In the genomic region with DNA sequence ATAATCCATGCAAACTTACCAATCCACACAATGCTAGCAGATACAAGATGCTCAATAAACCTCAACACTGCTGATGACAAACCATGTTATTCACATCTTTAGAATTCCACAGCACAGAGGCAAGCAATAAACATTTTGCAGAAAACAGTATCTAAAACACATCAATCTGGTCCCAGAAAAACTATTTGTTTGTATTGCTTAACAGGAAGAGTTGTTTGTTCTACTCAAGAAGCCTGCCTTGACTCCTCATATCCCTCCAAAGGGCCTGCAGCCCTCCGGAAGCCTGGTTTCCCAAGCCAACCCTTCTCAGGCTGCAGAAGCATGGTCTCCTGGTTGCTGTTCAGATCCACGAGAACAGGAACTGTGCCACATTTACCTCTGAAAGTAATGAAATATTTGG, we compare ENCODE assay signal across 17 cellular contexts.
DNase-seq lines count a peak whose midpoint lies in the region; ATAC-seq, FAIRE-seq and TF ChIP-seq lines count a peak whose summit lies in the region.
"Had no signal": no experiment of that assay in that cellular context is flagged by ENCODE, and none has a peak within 500 bp of the region (broad histone marks: within the 10 kb centered on the region; RNA-seq: fewer than 3 reads in every experiment).

No MANE protein-coding gene starts in this region.

- H3K4me3 ChIP-seq in HEK293 (ENCODE audit: low read depth, low read length) (no peak overlapping the region), HepG2 (replicated peaks in 1 of 3; ENCODE audit: insufficient read depth in 1 of 3, low read depth in 2 of 3, low read length in 3 of 3) (no peak overlapping the region)
- H3K4me3 ChIP-seq: K562, Peyer's patch, SJSA1 had no signal

- no peak for TF ChIP-seq EP300 in HepG2 (IDR thresholded peaks at IDR 0.05; ENCODE audit: low read depth in 2 of 2, low read length in 2 of 2)
- no peak for TF ChIP-seq EP300 in HepG2 (CRISPR knock-in tag; IDR thresholded peaks at IDR 0.05; ENCODE audit: borderline replicate concordance)

- H3K27ac ChIP-seq in HEK293 (ENCODE audit: extremely low read depth, low read depth, low read length) (no peak overlapping the region), HepG2 (ENCODE audit: extremely low read length, insufficient read depth, low read length) (no peak overlapping the region)
- H3K27ac ChIP-seq: C4-2B, Peyer's patch, SJSA1 had no signal

- no peak for TF ChIP-seq POLR2A in HepG2 (IDR thresholded peaks at IDR 0.05; ENCODE audit: insufficient read depth in 1 of 2, low read depth in 2 of 2, low read length in 2 of 2)

- peaks cover 29% of the 10 kb centered on the region for H3K36me3 Mint-ChIP-seq in activated T-helper 2 cell treated with anti-CD3 and anti-CD28 coated beads, Interferon-gamma antibody, Interleukin-2, Interleukin-4, amounts not matched to agents 10 μg/mL and 5 μg/mL and 100 μg/mL, durations not matched to agents 14 hours and 24 hours and 36 hours (ENCODE audit: low read depth)
- H3K36me3 Mint-ChIP-seq in glutamatergic neuron (ENCODE audit: unreplicated experiment) (no peaks in the 10 kb centered on the region), progenitor cell of endocrine pancreas (ENCODE audit: insufficient read depth) (peaks cover 3% of the 10 kb centered on the region), CD14-positive monocyte (no peaks in the 10 kb centered on the region)

- H3K4me2 ChIP-seq in HepG2 (ENCODE audit: low read depth, low read length) = no peak overlapping the region

- no peaks in the 10 kb centered on the region; a peak in 1 of 5 replicates for H3K27me3 ChIP-seq in HepG2 (ENCODE audit: control insufficient read depth in 1 of 2, insufficient read depth in 2 of 2, low read length in 2 of 2)
- H3K27me3 ChIP-seq: Peyer's patch, SJSA1 had no signal

- CTCF ChIA-PET in HEK293 (lab: Yijun Ruan, JAX) (interaction anchor here (1.6 kb wide), 1 partner anchor 48 kb away, joined by 7 read pairs; no protein-coding TSS in a partner anchor), HepG2 (lab: Yijun Ruan, JAX; ENCODE audit: low intra/inter-chr PET ratio, low total read pairs) (no interaction called here)

- peak overlapping the region; percentile 65 for H3K27ac Mint-ChIP-seq in activated T-helper 2 cell treated with anti-CD3 and anti-CD28 coated beads, Interferon-gamma antibody, Interleukin-2, Interleukin-4, amounts not matched to agents 10 μg/mL and 5 μg/mL and 100 μg/mL, durations not matched to agents 14 hours and 24 hours and 36 hours
- H3K27ac Mint-ChIP-seq in glutamatergic neuron (ENCODE audit: unreplicated experiment) (peak overlapping the region; percentile 23), progenitor cell of endocrine pancreas (peak overlapping the region; percentile 51), CD14-positive monocyte (no peak overlapping the region)
- H3K27ac Mint-ChIP-seq: H9 had no signal

- H3K9me3 ChIP-seq in HEK293 (ENCODE audit: control insufficient read depth, insufficient read depth, low read depth, low read length) (no peaks in the 10 kb centered on the region), HepG2 (ENCODE audit: low read length) (no peaks in the 10 kb centered on the region)
- H3K9me3 ChIP-seq: Peyer's patch, SJSA1 had no signal

- no peak for ATAC-seq in HepG2
- ATAC-seq: K562 had no signal

- peaks cover 51% of the 10 kb centered on the region for H3K4me1 Mint-ChIP-seq in activated T-helper 2 cell treated with anti-CD3 and anti-CD28 coated beads, Interferon-gamma antibody, Interleukin-2, Interleukin-4, amounts not matched to agents 10 μg/mL and 5 μg/mL and 100 μg/mL, durations not matched to agents 14 hours and 24 hours and 36 hours (ENCODE audit: low read depth)
- H3K4me1 Mint-ChIP-seq in glutamatergic neuron (ENCODE audit: low read depth, unreplicated experiment) = peaks cover 37% of the 10 kb centered on the region
- H3K4me1 Mint-ChIP-seq in progenitor cell of endocrine pancreas (ENCODE audit: low read depth) = peaks cover 40% of the 10 kb centered on the region
- peaks cover 9% of the 10 kb centered on the region for H3K4me1 Mint-ChIP-seq in CD14-positive monocyte

- H3K9ac ChIP-seq in HepG2 (ENCODE audit: insufficient read depth, low read depth, low read length) = no peak overlapping the region

- FAIRE-seq in HepG2 (lab: Jason Lieb, UNC) = no peak
- FAIRE-seq: K562 had no signal

- no peak for TF ChIP-seq RAD21 in HepG2 (CRISPR knock-in tag; IDR thresholded peaks at IDR 0.05)

- H3K36me3 ChIP-seq in HEK293 (ENCODE audit: control insufficient read depth in 2 of 2, insufficient read depth in 1 of 2, low read length in 2 of 2) (no peaks in the 10 kb centered on the region), HepG2 (replicated peaks in 1 of 2; ENCODE audit: control insufficient read depth in 1 of 2, insufficient read depth in 2 of 2, low read length in 2 of 2) (no peaks in the 10 kb centered on the region)
- H3K36me3 ChIP-seq: Peyer's patch, SJSA1 had no signal

- TF ChIP-seq CTCF in HEK293 (tag by site-specific recombination; IDR thresholded peaks at IDR 0.05) (no peak), glutamatergic neuron (IDR thresholded peaks at IDR 0.05; ENCODE audit: partially characterized antibody, unreplicated experiment) (no peak), progenitor cell of endocrine pancreas (IDR thresholded peaks at IDR 0.05; ENCODE audit: unreplicated experiment) (no peak), CD14-positive monocyte (IDR thresholded peaks at IDR 0.05) (no peak), HepG2 (CRISPR knock-in tag; IDR thresholded peaks at IDR 0.05) (no peak)

- POLR2A ChIA-PET in HEK293 (lab: Yijun Ruan, JAX) (no interaction called here), HepG2 (lab: Yijun Ruan, JAX) (no interaction called here)

- no peak for DNase-seq in activated T-helper 2 cell treated with anti-CD3 and anti-CD28 coated beads, Interferon-gamma antibody, Interleukin-2, Interleukin-4, amounts not matched to agents 10 μg/mL and 5 μg/mL and 100 μg/mL, durations not matched to agents 14 hours and 24 hours and 36 hours (ENCODE audit: low spot score)
- DNase-seq in glutamatergic neuron (no peak), progenitor cell of endocrine pancreas (ENCODE audit: low spot score, unreplicated experiment) (no peak), CD14-positive monocyte (ENCODE audit: low spot score) (no peak), HepG2 (ENCODE audit: low spot score) (no peak)
- no peak for DNase-seq in activated CD8-positive, alpha-beta memory T cell treated with anti-CD3 and anti-CD28 coated beads for 24 hours
- DNase-seq: ACHN, AML-193, DMS79 treated with DMSO at 0.1 percent for 48 hours, H9, NCI-H1092 treated with DMSO at 0.1 percent for 48 hours, NCI-H2081 treated with DMSO at 0.1 percent for 48 hours, Peyer's patch had no signal

- H3K79me2 ChIP-seq in HepG2 (ENCODE audit: insufficient read depth, low read length) = peaks cover 98% of the 10 kb centered on the region

- in situ Hi-C loops in HepG2 (cut with HindIII; ENCODE audit: extremely low pct_ligation_motif_present, low pct_unique_long_range_greater_than_20kb) = no loop called here

- no peaks in the 10 kb centered on the region for H3K9me3 Mint-ChIP-seq in activated T-helper 2 cell treated with anti-CD3 and anti-CD28 coated beads, Interferon-gamma antibody, Interleukin-2, Interleukin-4, amounts not matched to agents 10 μg/mL and 5 μg/mL and 100 μg/mL, durations not matched to agents 14 hours and 24 hours and 36 hours
- H3K9me3 Mint-ChIP-seq in glutamatergic neuron (ENCODE audit: unreplicated experiment) = peaks cover 2% of the 10 kb centered on the region
- H3K9me3 Mint-ChIP-seq in progenitor cell of endocrine pancreas (ENCODE audit: low read depth) = no peaks in the 10 kb centered on the region
- H3K9me3 Mint-ChIP-seq in CD14-positive monocyte = no peaks in the 10 kb centered on the region
- H3K9me3 Mint-ChIP-seq: H9 had no signal

- H2AFZ ChIP-seq in HepG2 (ENCODE audit: low read length) = no peak overlapping the region

- peaks cover 39% of the 10 kb centered on the region for H4K20me1 ChIP-seq in HepG2 (ENCODE audit: insufficient read depth, low read length)

- H3K4me1 ChIP-seq in HEK293 (ENCODE audit: control insufficient read depth, insufficient read depth, low read length) (peaks cover 51% of the 10 kb centered on the region), HepG2 (ENCODE audit: insufficient read depth, low read length) (peaks cover 92% of the 10 kb centered on the region)

- 86% methylated on average over 2 of the region's 2 CpGs for WGBS in HepG2 (ENCODE audit: low lambda C conversion rate)

- intact Hi-C loops in activated T-helper 2 cell treated with anti-CD3 and anti-CD28 coated beads, Interferon-gamma antibody, Interleukin-2, Interleukin-4, amounts not matched to agents 10 μg/mL and 5 μg/mL and 100 μg/mL, durations not matched to agents 14 hours and 24 hours and 36 hours (cut with micrococcal nuclease) = loop anchor here (2.0 kb wide), 2 partner anchors 13 to 73 kb away; no protein-coding TSS in a partner anchor
- intact Hi-C loops in CD14-positive monocyte (cut with micrococcal nuclease) = no loop called here
- intact Hi-C loops in HepG2 (cut with micrococcal nuclease; ENCODE audit: unreplicated experiment) = no loop called here

- H3K4me3 Mint-ChIP-seq in activated T-helper 2 cell treated with anti-CD3 and anti-CD28 coated beads, Interferon-gamma antibody, Interleukin-2, Interleukin-4, amounts not matched to agents 10 μg/mL and 5 μg/mL and 100 μg/mL, durations not matched to agents 14 hours and 24 hours and 36 hours (ENCODE audit: low read depth) = no peak overlapping the region
- H3K4me3 Mint-ChIP-seq in glutamatergic neuron (ENCODE audit: unreplicated experiment) (peak overlapping the region; percentile 12), progenitor cell of endocrine pancreas (ENCODE audit: low read depth) (no peak overlapping the region), CD14-positive monocyte (no peak overlapping the region)
- H3K4me3 Mint-ChIP-seq: H9 had no signal

- no peaks in the 10 kb centered on the region for H3K27me3 Mint-ChIP-seq in activated T-helper 2 cell treated with anti-CD3 and anti-CD28 coated beads, Interferon-gamma antibody, Interleukin-2, Interleukin-4, amounts not matched to agents 10 μg/mL and 5 μg/mL and 100 μg/mL, durations not matched to agents 14 hours and 24 hours and 36 hours (ENCODE audit: low read depth)
- H3K27me3 Mint-ChIP-seq in glutamatergic neuron (ENCODE audit: unreplicated experiment) (no peaks in the 10 kb centered on the region), progenitor cell of endocrine pancreas (no peaks in the 10 kb centered on the region), CD14-positive monocyte (ENCODE audit: low read depth in 3 of 3) (no peaks in the 10 kb centered on the region)

- no TSS peak for BruUV-seq in HepG2 (replicated peaks; lab: Mats Ljungman, UMichigan)

TF ChIP-seq in HepG2, 621 proteins besides CTCF, POLR2A, EP300 and RAD21 (continues in another document):
- TF ChIP-seq KLF12 (CRISPR knock-in tag; IDR thresholded peaks at IDR 0.05; ENCODE audit: borderline replicate concordance) (no peak), ZNF83 (CRISPR knock-in tag; IDR thresholded peaks at IDR 0.05; ENCODE audit: borderline replicate concordance) (no peak), SUZ12 (IDR thresholded peaks at IDR 0.05; ENCODE audit: low read depth, low read length) (no peak), JUND (CRISPR knock-in tag; IDR thresholded peaks at IDR 0.05) (no peak)

Comparison
In these comparisons a context has a peak if more than half of its experiments do, and no peak if none do; other contexts are left out.
1. H3K27ac Mint-ChIP-seq: peak in activated T-helper 2 cell treated with anti-CD3 and anti-CD28 coated beads, Interferon-gamma antibody, Interleukin-2, Interleukin-4, amounts not matched to agents 10 μg/mL and 5 μg/mL and 100 μg/mL, durations not matched to agents 14 hours and 24 hours and 36 hours (single experiment), glutamatergic neuron (single experiment) and progenitor cell of endocrine pancreas (single experiment); none in CD14-positive monocyte (0 of 7).